8 cellular contexts compared by ENCODE assay signal in the genomic region with DNA sequence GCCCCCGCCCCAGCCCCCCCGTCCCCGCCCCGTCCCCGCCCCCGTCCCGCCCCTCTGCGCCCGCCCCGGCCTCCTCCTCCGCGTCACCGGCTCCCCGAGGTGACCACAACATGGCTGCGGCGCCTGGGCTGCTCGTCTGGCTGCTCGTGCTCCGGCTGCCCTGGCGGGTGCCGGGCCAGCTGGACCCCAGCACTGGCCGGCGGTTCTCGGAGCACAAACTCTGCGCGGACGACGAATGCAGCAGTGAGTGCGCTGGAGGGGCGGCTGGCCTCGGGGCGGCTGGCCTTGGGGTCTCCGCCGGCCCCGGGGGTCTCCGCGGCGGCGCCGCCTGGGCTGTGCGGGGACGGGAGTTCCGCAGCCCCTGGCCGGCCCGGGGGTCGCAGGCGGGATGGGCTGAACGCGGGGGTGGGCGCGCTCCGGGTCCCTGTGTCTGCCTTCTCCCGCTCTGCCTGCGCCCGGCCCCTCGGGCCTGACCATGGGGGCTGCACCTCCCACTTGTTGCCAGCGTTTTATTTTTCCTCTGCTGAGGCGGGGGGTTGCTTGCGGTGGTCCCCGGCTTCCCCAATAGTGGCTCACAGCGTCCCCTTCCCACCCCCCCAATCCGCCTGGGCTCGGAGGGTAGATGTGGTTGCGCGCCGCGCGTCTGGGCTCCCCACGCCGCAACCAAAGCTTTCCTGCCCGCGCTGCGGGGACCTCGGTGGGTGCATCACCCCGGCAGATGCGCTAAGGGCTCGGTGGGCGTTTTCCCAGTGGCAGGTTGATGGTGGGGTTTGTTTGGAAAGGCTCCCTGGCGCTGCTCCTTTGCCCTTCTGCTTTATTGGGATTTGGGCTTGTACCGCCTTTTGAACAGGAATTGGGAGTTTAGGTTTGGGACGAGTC. TPM values are rescaled to one million over a fixed set of nuclear protein-coding genes. Genes with fewer than 3 reads are reported as not detected.
DNase-seq lines count a peak whose midpoint lies in the region; ATAC-seq and TF ChIP-seq lines count a peak whose summit lies in the region.

A gene with protein sequence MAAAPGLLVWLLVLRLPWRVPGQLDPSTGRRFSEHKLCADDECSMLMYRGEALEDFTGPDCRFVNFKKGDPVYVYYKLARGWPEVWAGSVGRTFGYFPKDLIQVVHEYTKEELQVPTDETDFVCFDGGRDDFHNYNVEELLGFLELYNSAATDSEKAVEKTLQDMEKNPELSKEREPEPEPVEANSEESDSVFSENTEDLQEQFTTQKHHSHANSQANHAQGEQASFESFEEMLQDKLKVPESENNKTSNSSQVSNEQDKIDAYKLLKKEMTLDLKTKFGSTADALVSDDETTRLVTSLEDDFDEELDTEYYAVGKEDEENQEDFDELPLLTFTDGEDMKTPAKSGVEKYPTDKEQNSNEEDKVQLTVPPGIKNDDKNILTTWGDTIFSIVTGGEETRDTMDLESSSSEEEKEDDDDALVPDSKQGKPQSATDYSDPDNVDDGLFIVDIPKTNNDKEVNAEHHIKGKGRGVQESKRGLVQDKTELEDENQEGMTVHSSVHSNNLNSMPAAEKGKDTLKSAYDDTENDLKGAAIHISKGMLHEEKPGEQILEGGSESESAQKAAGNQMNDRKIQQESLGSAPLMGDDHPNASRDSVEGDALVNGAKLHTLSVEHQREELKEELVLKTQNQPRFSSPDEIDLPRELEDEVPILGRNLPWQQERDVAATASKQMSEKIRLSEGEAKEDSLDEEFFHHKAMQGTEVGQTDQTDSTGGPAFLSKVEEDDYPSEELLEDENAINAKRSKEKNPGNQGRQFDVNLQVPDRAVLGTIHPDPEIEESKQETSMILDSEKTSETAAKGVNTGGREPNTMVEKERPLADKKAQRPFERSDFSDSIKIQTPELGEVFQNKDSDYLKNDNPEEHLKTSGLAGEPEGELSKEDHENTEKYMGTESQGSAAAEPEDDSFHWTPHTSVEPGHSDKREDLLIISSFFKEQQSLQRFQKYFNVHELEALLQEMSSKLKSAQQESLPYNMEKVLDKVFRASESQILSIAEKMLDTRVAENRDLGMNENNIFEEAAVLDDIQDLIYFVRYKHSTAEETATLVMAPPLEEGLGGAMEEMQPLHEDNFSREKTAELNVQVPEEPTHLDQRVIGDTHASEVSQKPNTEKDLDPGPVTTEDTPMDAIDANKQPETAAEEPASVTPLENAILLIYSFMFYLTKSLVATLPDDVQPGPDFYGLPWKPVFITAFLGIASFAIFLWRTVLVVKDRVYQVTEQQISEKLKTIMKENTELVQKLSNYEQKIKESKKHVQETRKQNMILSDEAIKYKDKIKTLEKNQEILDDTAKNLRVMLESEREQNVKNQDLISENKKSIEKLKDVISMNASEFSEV (N-terminal part only) (plus strand): TSS at position 97 of the 879 bp plus-strand sequence. CDS start 14 bp downstream, at position 111.

- H3K27ac ChIP-seq in right atrium auricular region: peak within 1 kb of the TSS; percentile 82 to 86

- H3K9me3 Mint-ChIP-seq in T-cell: no peaks in the 10 kb centered on the region

- H3K4me1 ChIP-seq in right atrium auricular region: peaks cover 0 to 15% of the 10 kb centered on the region in 2 donors

- no peaks in the 10 kb centered on the region for H3K9me3 ChIP-seq in right atrium auricular region

- DNase-seq in G401 (ENCODE audit: low spot score) (no peak), Kasumi-1 (lab: John Stamatoyannopoulos, UW) (peak; percentile 60 to 67), T-cell (peak; percentile 5 to 80 (median 36)), amniotic stem cell (lab: John Stamatoyannopoulos, UW) (peak; percentile 74), right atrium auricular region (ENCODE audit: low spot score) (peak; percentile 76), putamen (ENCODE audit: low spot score) (peak; percentile 67), dedifferentiated amniotic fluid mesenchymal stem cell (ENCODE audit: extremely low spot score) (no peak)

- peaks cover 30 to 33% (median 31%) of the 10 kb centered on the region in 3 donors for H3K4me1 Mint-ChIP-seq in T-cell

- H3K27me3 ChIP-seq in right atrium auricular region: no peaks in the 10 kb centered on the region

- H3K36me3 ChIP-seq in right atrium auricular region: peaks cover 6% of the 10 kb centered on the region

- H3K27me3 Mint-ChIP-seq in T-cell: peaks cover 15% of the 10 kb centered on the region in 2 donors

- POLR2A ChIA-PET in T-cell (lab: Charles Lee): interaction anchor here (0.6 to 1.0 kb wide), 2 partner anchors 50 to 93 kb away, joined by 3 read pairs; no protein-coding TSS in a partner anchor

- H3K36me3 Mint-ChIP-seq in T-cell: peaks cover 14% of the 10 kb centered on the region

- ATAC-seq in GM21825 (IDR thresholded peaks at IDR 0.05; ENCODE audit: unreplicated experiment): peak; percentile 57
- peak; percentile 54 to 70 (median 69) for ATAC-seq in T-cell (replicated peaks in 1 of 4)

- in situ Hi-C loops in G401 (cut with HindIII; ENCODE audit: low sequenced_read_pairs): no loop called here

- CTCF ChIA-PET in T-cell (lab: Charles Lee): interaction anchor here (0.6 to 4.4 kb wide), 3 partner anchors 16 to 34 kb away, joined by 4 to 29 read pairs (median 12); no protein-coding TSS in a partner anchor

- H3K27ac Mint-ChIP-seq in T-cell: peak within 1 kb of the TSS; percentile 87 to 92

- H3K4me3 Mint-ChIP-seq in T-cell: peak within 1 kb of the TSS; percentile 85 to 91 (median 89)

- TF ChIP-seq CTCF in right atrium auricular region (IDR thresholded peaks at IDR 0.05): no peak

- peak within 1 kb of the TSS; percentile 98 to 99 for H3K4me3 ChIP-seq in right atrium auricular region

RNA-seq across cellular contexts. Expression of the gene that starts here (rescaled TPM):
- 8.1 and 14.8 TPM in 2 replicates for total RNA-seq in G401 (2014; rRNA removed; shearing (Covaris generic))
- 100 to 1,000 TPM in 3 of 5 donors, 10 to 100 TPM in 2; 86.5 to 116 (median 102) TPM for total RNA-seq in T-cell
- 10 to 100 TPM; 34.4 to 53.9 TPM for total RNA-seq in right atrium auricular region

Comparison
In these comparisons a context has a peak if more than half of its experiments do, and no peak if none do; other contexts are left out.
1. DNase-seq: peak in Kasumi-1 (2 of 2), T-cell (34 of 34), amniotic stem cell (single experiment), right atrium auricular region (single experiment) and putamen (single experiment); none in G401 (single experiment) and dedifferentiated amniotic fluid mesenchymal stem cell (single experiment).